ENCODE assay signal across 26 cellular contexts in the genomic region with DNA sequence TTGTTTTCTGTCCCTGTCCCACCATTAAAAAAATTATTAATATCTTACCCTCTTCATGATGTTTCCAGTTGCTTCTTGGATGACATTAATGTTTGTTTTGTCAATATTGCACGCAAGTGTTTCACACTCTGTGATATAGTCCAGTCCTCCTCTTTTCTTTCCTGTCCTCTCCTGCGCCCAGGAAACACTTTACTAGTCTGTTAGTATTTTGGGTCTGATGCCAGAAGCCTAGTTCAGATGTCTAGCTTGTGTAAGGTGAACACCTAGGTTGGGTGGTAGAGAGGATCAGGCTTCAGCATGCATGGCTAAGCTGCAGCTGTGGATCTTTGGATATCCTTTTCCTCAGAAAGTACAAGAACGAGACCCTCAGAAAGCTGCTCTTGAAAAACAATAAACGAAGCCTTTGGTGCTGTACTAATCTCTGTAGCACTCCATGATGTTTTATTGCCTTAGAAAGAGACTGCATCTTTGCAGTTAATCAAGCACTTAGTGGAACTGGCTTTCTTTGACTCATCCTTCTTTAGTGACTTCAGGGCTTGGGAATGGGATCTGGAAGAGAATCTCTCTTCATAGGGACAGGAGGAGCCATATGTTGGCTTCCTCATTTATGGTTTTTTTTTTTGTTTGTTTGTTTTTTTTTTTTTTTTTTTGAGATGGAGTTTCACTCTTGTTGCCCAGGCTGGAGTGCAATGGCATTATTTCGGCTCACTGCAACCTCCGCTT.
DNase-seq lines count a peak whose midpoint lies in the region; ATAC-seq and TF ChIP-seq lines count a peak whose summit lies in the region.
"Had no signal": no experiment of that assay in that cellular context is flagged by ENCODE, and none has a peak within 500 bp of the region (broad histone marks: within the 10 kb centered on the region; RNA-seq: fewer than 3 reads in every experiment).

No MANE protein-coding gene starts in this region.

- no peak overlapping the region for H3K27ac ChIP-seq in GM23248
- peak overlapping the region in 1 of 2 experiments; percentile 55; a peak in 2 of 4 replicates for H3K27ac ChIP-seq in SK-N-SH (ENCODE audit: low read depth in 2 of 2, low read length in 1 of 2)
- H3K27ac ChIP-seq: esophagus squamous epithelium, HL-60, left ventricle myocardium inferior, neutrophil, prostate gland, thoracic aorta had no signal

- TF ChIP-seq CTCF in BJ (IDR thresholded peaks at IDR 0.05; ENCODE audit: insufficient read depth, low read depth, low read length) (no peak), SK-N-SH (IDR thresholded peaks at IDR 0.05) (no peak), CD14-positive monocyte (IDR thresholded peaks at IDR 0.05) (no peak)

- H3K27me3 ChIP-seq in BJ (ENCODE audit: control insufficient read depth, insufficient read depth, low read length) (no peaks in the 10 kb centered on the region), GM23248 (replicated peaks; ENCODE audit: insufficient read depth) (no peaks in the 10 kb centered on the region), SK-N-SH (ENCODE audit: insufficient read depth) (no peaks in the 10 kb centered on the region)
- H3K27me3 ChIP-seq: esophagus squamous epithelium, neutrophil had no signal

- H3K4me1 ChIP-seq in GM23248 (ENCODE audit: insufficient read depth), result no peaks in the 10 kb centered on the region
- no peaks in the 10 kb centered on the region for H3K4me1 ChIP-seq in SK-N-SH (ENCODE audit: control insufficient read depth in 1 of 2, insufficient read depth in 2 of 2, low read depth in 1 of 2, low read length in 1 of 2)
- H3K4me1 ChIP-seq: esophagus squamous epithelium, left ventricle myocardium inferior, prostate gland had no signal

- no peak for ATAC-seq in GM18502 (IDR thresholded peaks at IDR 0.05; ENCODE audit: poor library complexity, unreplicated experiment)

- no peaks in the 10 kb centered on the region for H3K9me3 ChIP-seq in GM23248 (ENCODE audit: low read depth)
- H3K9me3 ChIP-seq in SK-N-SH, result 0 out of 2 replicates have a peak, but pooled peaks cover 3% of the 10 kb centered on the region
- H3K9me3 ChIP-seq: esophagus squamous epithelium, left ventricle myocardium inferior, neutrophil, prostate gland, thoracic aorta had no signal

- no peaks in the 10 kb centered on the region for H4K20me1 ChIP-seq in GM23248 (ENCODE audit: insufficient read depth)
- H4K20me1 ChIP-seq in SK-N-SH (ENCODE audit: insufficient read depth), result no peaks in the 10 kb centered on the region

- H3K9me2 ChIP-seq in GM23248 (ENCODE audit: insufficient read depth) (no peaks in the 10 kb centered on the region), SK-N-SH (no peaks in the 10 kb centered on the region)

- peak; percentile 35 for DNase-seq in BJ (ENCODE audit: low read depth)
- peak; percentile 76 for DNase-seq in GM23248
- no peak for DNase-seq in SK-N-SH
- DNase-seq in hepatic stellate cell (ENCODE audit: low spot score), result peak; percentile 11
- no peak for DNase-seq in stimulated activated CD4-positive, alpha-beta T cell treated with anti-CD3 and anti-CD28 coated beads, Interleukin-1b, Interleukin-23, amount 100 ng/mL, for 48 hours
- DNase-seq in NCI-H82 (lab: John Stamatoyannopoulos, UW), result no peak
- DNase-seq in CD14-positive monocyte (ENCODE audit: low spot score), result no peak
- DNase-seq: activated CD4-positive, alpha-beta T cell treated with anti-CD3 and anti-CD28 coated beads for 4 hours; activated CD8-positive, alpha-beta memory T cell treated with anti-CD3 and anti-CD28 coated beads for 24 hours; activated effector memory CD4-positive, alpha-beta T cell treated with Interleukin-2 at 50 U/mL for 16 hours; activated naive CD8-positive, alpha-beta T cell treated with anti-CD3 and anti-CD28 coated beads for 36 hours; CD4-positive, CD25-positive, alpha-beta regulatory T cell; central memory CD4-positive, alpha-beta T cell; esophagus squamous epithelium; H9; left ventricle myocardium inferior; naive B cell; NCI-H1092; NCI-H187 treated with DMSO at 0.1 percent for 48 hours had no signal

- no peaks in the 10 kb centered on the region for H3K36me3 ChIP-seq in BJ (ENCODE audit: control insufficient read depth, insufficient read depth, low read length)
- peaks cover 4% of the 10 kb centered on the region; the same call in 1 of the 2 replicates for H3K36me3 ChIP-seq in GM23248 (ENCODE audit: low read depth)
- H3K36me3 ChIP-seq in SK-N-SH (replicated peaks in 1 of 2; ENCODE audit: control insufficient read depth in 1 of 2, insufficient read depth in 2 of 2, low read length in 1 of 2), result peaks cover 2 to 32% of the 10 kb centered on the region in 2 experiments
- H3K36me3 ChIP-seq: prostate gland had no signal

- H3F3A ChIP-seq in GM23248 (ENCODE audit: insufficient read depth) (0 out of 2 replicates have a peak, but pooled peaks cover 8% of the 10 kb centered on the region), SK-N-SH (replicated peaks; ENCODE audit: insufficient read depth) (peaks cover 9% of the 10 kb centered on the region)

- H3K27me3 Mint-ChIP-seq in CD14-positive monocyte (ENCODE audit: low read depth in 3 of 3), result peaks cover 0 to 2% (median 0%) of the 10 kb centered on the region in 3 donors
- H3K27me3 Mint-ChIP-seq: activated naive CD8-positive, alpha-beta T cell treated with anti-CD3 and anti-CD28 coated beads for 36 hours; CD4-positive, CD25-positive, alpha-beta regulatory T cell; dendritic cell treated with granulocyte-macrophage colony-stimulating factor and Interleukin-4, amounts not matched to agents 40 ng/mL and 50 ng/mL, for 4 days; naive B cell; stimulated activated naive CD8-positive, alpha-beta T cell treated with anti-CD3 and anti-CD28 coated beads, Interleukin-15, Interleukin-2, amounts not matched to agents 100 ng/mL and 50 ng/mL, for 24 hours had no signal

- no peak for TF ChIP-seq EP300 in SK-N-SH (IDR thresholded peaks at IDR 0.05; ENCODE audit: borderline replicate concordance in 1 of 2, low read depth in 1 of 2, low read length in 1 of 2)

- no peak overlapping the region for H3K9ac ChIP-seq in GM23248
- H3K9ac ChIP-seq in SK-N-SH, result no peak overlapping the region

- WGBS in GM23248 (ENCODE audit: low coverage in 1 of 2, low lambda C conversion rate in 2 of 2, missing lambda C conversion rate in 2 of 2), 2 experiments, result 51 to 56% methylated on average over 5 to 6 of the region's 6 CpGs
- WGBS in SK-N-SH (ENCODE audit: low lambda C conversion rate), result 40% methylated on average over 6 of the region's 6 CpGs

- CTCF ChIA-PET in BJ (lab: Yijun Ruan, JAX), result interaction anchor here (0.9 kb wide), 1 partner anchor 14 kb away, joined by 4 read pairs; no protein-coding TSS in a partner anchor
- CTCF ChIA-PET in SK-N-SH (lab: Yijun Ruan, JAX), result interaction anchor here (1.3 kb wide), 1 partner anchor 667 kb away, joined by 4 read pairs; no protein-coding TSS in a partner anchor

- peaks cover 32 to 37% of the 10 kb centered on the region in 2 donors for H3K36me3 Mint-ChIP-seq in CD14-positive monocyte

- H3K4me3 ChIP-seq in BJ (ENCODE audit: low read depth, low read length) (no peak overlapping the region), GM23248 (no peak overlapping the region), SK-N-SH (ENCODE audit: low read depth in 2 of 2, low read length in 1 of 2) (no peak overlapping the region)
- H3K4me3 ChIP-seq: esophagus squamous epithelium, left ventricle myocardium inferior, prostate gland, thoracic aorta had no signal

- POLR2A ChIA-PET in BJ (lab: Charles Lee) (no interaction called here), SK-N-SH (lab: Yijun Ruan, JAX) (no interaction called here)

- H3K79me2 ChIP-seq in GM23248 (ENCODE audit: insufficient read depth) (peaks cover 54% of the 10 kb centered on the region), SK-N-SH (ENCODE audit: insufficient read depth) (peaks cover 46% of the 10 kb centered on the region)

- H2AFZ ChIP-seq in GM23248, result no peak overlapping the region
- no peak overlapping the region for H2AFZ ChIP-seq in SK-N-SH (ENCODE audit: low read depth)

- H3K9me3 Mint-ChIP-seq in CD14-positive monocyte, result peaks cover 0 to 3% (median 0%) of the 10 kb centered on the region in 7 donors
- H3K9me3 Mint-ChIP-seq: dendritic cell treated with granulocyte-macrophage colony-stimulating factor and Interleukin-4, amounts not matched to agents 40 ng/mL and 50 ng/mL, for 4 days; H9 had no signal

- H3K4me3 Mint-ChIP-seq in CD14-positive monocyte, result no peak overlapping the region
- H3K4me3 Mint-ChIP-seq: activated naive CD8-positive, alpha-beta T cell treated with anti-CD3 and anti-CD28 coated beads for 36 hours; CD4-positive, CD25-positive, alpha-beta regulatory T cell; dendritic cell treated with granulocyte-macrophage colony-stimulating factor and Interleukin-4, amounts not matched to agents 40 ng/mL and 50 ng/mL, for 4 days; H9; naive B cell; stimulated activated naive CD8-positive, alpha-beta T cell treated with anti-CD3 and anti-CD28 coated beads, Interleukin-15, Interleukin-2, amounts not matched to agents 100 ng/mL and 50 ng/mL, for 24 hours had no signal

- in situ Hi-C loops in GM23248 (cut with MboI), result no loop called here

- no peak overlapping the region for H3K4me2 ChIP-seq in GM23248 (ENCODE audit: unreplicated experiment)
- peak overlapping the region; percentile 24; the same call in 1 of the 2 replicates for H3K4me2 ChIP-seq in SK-N-SH

- peak overlapping the region in 1 of 7 donors; percentile 77 for H3K27ac Mint-ChIP-seq in CD14-positive monocyte
- H3K27ac Mint-ChIP-seq: activated naive CD8-positive, alpha-beta T cell treated with anti-CD3 and anti-CD28 coated beads for 36 hours; CD4-positive, CD25-positive, alpha-beta regulatory T cell; dendritic cell treated with granulocyte-macrophage colony-stimulating factor and Interleukin-4, amounts not matched to agents 40 ng/mL and 50 ng/mL, for 4 days; stimulated activated naive CD8-positive, alpha-beta T cell treated with anti-CD3 and anti-CD28 coated beads, Interleukin-15, Interleukin-2, amounts not matched to agents 100 ng/mL and 50 ng/mL, for 24 hours had no signal

- no peak for TF ChIP-seq RAD21 in SK-N-SH (IDR thresholded peaks at IDR 0.05; ENCODE audit: low read length)

- intact Hi-C loops in CD14-positive monocyte (cut with micrococcal nuclease), result no loop called here

- H3K4me1 Mint-ChIP-seq in CD14-positive monocyte, result peaks cover 13% of the 10 kb centered on the region

TF ChIP-seq in SK-N-SH, 30 proteins besides CTCF, POLR2A, EP300 and RAD21 (continues in another document):
- TF ChIP-seq FOSL2 (IDR thresholded peaks at IDR 0.05; ENCODE audit: borderline replicate concordance, low read depth) (peak; percentile 47; the same call in 1 of the 2 replicates), TCF12 (IDR thresholded peaks at IDR 0.05) (peak; percentile 42), JUND (IDR thresholded peaks at IDR 0.05) (peak; percentile 43; the same call in 1 of the 2 replicates)
- TF ChIP-seq, protein P1, sequence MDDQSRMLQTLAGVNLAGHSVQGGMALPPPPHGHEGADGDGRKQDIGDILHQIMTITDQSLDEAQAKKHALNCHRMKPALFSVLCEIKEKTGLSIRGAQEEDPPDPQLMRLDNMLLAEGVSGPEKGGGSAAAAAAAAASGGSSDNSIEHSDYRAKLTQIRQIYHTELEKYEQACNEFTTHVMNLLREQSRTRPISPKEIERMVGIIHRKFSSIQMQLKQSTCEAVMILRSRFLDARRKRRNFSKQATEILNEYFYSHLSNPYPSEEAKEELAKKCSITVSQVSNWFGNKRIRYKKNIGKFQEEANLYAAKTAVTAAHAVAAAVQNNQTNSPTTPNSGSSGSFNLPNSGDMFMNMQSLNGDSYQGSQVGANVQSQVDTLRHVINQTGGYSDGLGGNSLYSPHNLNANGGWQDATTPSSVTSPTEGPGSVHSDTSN (IDR thresholded peaks at IDR 0.05), result 0 out of 2 replicates have a peak, but pooled peaks have one; percentile 22

Comparison
In these comparisons a context has a peak if more than half of its experiments do, and no peak if none do; other contexts are left out.
1. DNase-seq: peak in BJ (single experiment), GM23248 (single experiment) and hepatic stellate cell (single experiment); none in SK-N-SH (single experiment), stimulated activated CD4-positive, alpha-beta T cell treated with anti-CD3 and anti-CD28 coated beads, Interleukin-1b, Interleukin-23, amount 100 ng/mL, for 48 hours (single experiment), NCI-H82 (single experiment) and CD14-positive monocyte (single experiment).